Comparison of ENCODE assay signal across 8 cellular contexts in genomic region chr19:35629332-35629633, GRCh38. TPM values are rescaled to one million over a fixed set of nuclear protein-coding genes. Genes with fewer than 3 reads are reported as not detected.
DNase-seq lines count a peak whose midpoint lies in the region; ATAC-seq and TF ChIP-seq lines count a peak whose summit lies in the region.

No MANE protein-coding gene starts in this region.

- H3K27ac Mint-ChIP-seq in chondrocyte (ENCODE audit: unreplicated experiment), result peak overlapping the region; percentile 98
- H3K27ac Mint-ChIP-seq in natural killer cell, result peak overlapping the region; percentile 96 to 97

- H3K9me3 Mint-ChIP-seq in chondrocyte (ENCODE audit: low read depth) (no peaks in the 10 kb centered on the region), natural killer cell (no peaks in the 10 kb centered on the region)

- H3K4me1 Mint-ChIP-seq in chondrocyte (ENCODE audit: low read depth), result peaks cover 20% of the 10 kb centered on the region
- H3K4me1 Mint-ChIP-seq in natural killer cell, result peaks cover 26 to 42% of the 10 kb centered on the region in 2 donors

- intact Hi-C loops in natural killer cell (cut with micrococcal nuclease), result loop anchor here (2.0 kb wide), 1 partner anchor 88 kb away; no protein-coding TSS in a partner anchor

- H3K36me3 Mint-ChIP-seq in chondrocyte (ENCODE audit: low read depth) (peaks cover 24% of the 10 kb centered on the region), natural killer cell (peaks cover 11% of the 10 kb centered on the region)

- DNase-seq in chondrocyte (ENCODE audit: low spot score) (no peak), natural killer cell (no peak), HuH-7 (ENCODE audit: low spot score) (no peak), COLO668 (lab: John Stamatoyannopoulos, UW; ENCODE audit: unreplicated experiment) (no peak), NCI-H2107 treated with DMSO at 0.1 percent for 48 hours (lab: John Stamatoyannopoulos, UW; ENCODE audit: unreplicated experiment) (no peak), SK-N-DZ (ENCODE audit: low spot score) (no peak)

- ATAC-seq in HG03571 (IDR thresholded peaks at IDR 0.05; ENCODE audit: unreplicated experiment) (peak; percentile 6), natural killer cell (no peak)

- no peaks in the 10 kb centered on the region for H3K27me3 Mint-ChIP-seq in chondrocyte (ENCODE audit: low read depth)
- H3K27me3 Mint-ChIP-seq in natural killer cell (ENCODE audit: low read depth in 2 of 2), result no peaks in the 10 kb centered on the region

- H3K27ac ChIP-seq in C4-2B, result peak overlapping the region; percentile 86

- no peak for TF ChIP-seq CTCF in C4-2B (conservative IDR thresholded peaks at IDR 0.05)
- TF ChIP-seq CTCF in chondrocyte (IDR thresholded peaks at IDR 0.05), result no peak
- TF ChIP-seq CTCF in natural killer cell (IDR thresholded peaks at IDR 0.05), result no peak

- H3K4me3 Mint-ChIP-seq in chondrocyte (ENCODE audit: unreplicated experiment) (peak overlapping the region; percentile 77), natural killer cell (peak overlapping the region; percentile 99)

RNA-seq across cellular contexts. Expression of gene RBM42, which starts 0.4 kb away (rescaled TPM):
- 75.4 to 92.2 TPM (median 91.3 TPM) in 3 replicates for total RNA-seq in chondrocyte
- total RNA-seq in natural killer cell, result 10 to 100 TPM; 51.6 to 61.7 (median 58.2) TPM
- 54.8 and 64.4 TPM in 2 replicates for polyA plus RNA-seq in SK-N-DZ (2014; cell fraction: cytosol; rRNA removed)
- polyA plus RNA-seq in SK-N-DZ (2014; cell fraction: nucleus; rRNA removed), result 23.9 and 34.4 TPM in 2 replicates

RNA-seq across cellular contexts. Expression of gene ETV2, which starts 12.3 kb away (rescaled TPM):
- total RNA-seq in chondrocyte (1.5 to 1.7 TPM (median 1.6 TPM) in 3 replicates), natural killer cell (1 to 10 TPM in 1 of 3 donors, under 1 TPM in 2; 0.48 to 2.0 (median 0.87) TPM)
- polyA plus RNA-seq in SK-N-DZ (2014; cell fraction: cytosol; rRNA removed), result 3.5 TPM in 1 of 2 replicates, not detected in the other
- 0.22 and 2.5 TPM in 2 replicates for polyA plus RNA-seq in SK-N-DZ (2014; cell fraction: nucleus; rRNA removed)

RNA-seq across cellular contexts. Expression of gene HAUS5, which starts 16.7 kb away (rescaled TPM):
- total RNA-seq in chondrocyte, result 7.7 to 17.2 TPM (median 8.4 TPM) in 3 replicates
- 10 to 100 TPM; 17.5 to 26.4 (median 21.6) TPM for total RNA-seq in natural killer cell
- 23.9 and 29.3 TPM in 2 replicates for polyA plus RNA-seq in SK-N-DZ (2014; cell fraction: cytosol; rRNA removed)
- polyA plus RNA-seq in SK-N-DZ (2014; cell fraction: nucleus; rRNA removed), result 114 and 129 TPM in 2 replicates

RNA-seq across cellular contexts. Expression of gene COX6B1, which starts 18.8 kb away (rescaled TPM):
- total RNA-seq in chondrocyte, result 266 to 279 TPM (median 268 TPM) in 3 replicates
- total RNA-seq in natural killer cell, result 100 to 1,000 TPM; 213 to 247 (median 215) TPM
- 404 and 474 TPM in 2 replicates for polyA plus RNA-seq in SK-N-DZ (2014; cell fraction: cytosol; rRNA removed)
- 499 and 688 TPM in 2 replicates for polyA plus RNA-seq in SK-N-DZ (2014; cell fraction: nucleus; rRNA removed)

RNA-seq across cellular contexts. Expression of gene UPK1A, which starts 37.0 kb away (rescaled TPM):
- 0.65 TPM in 1 of 3 replicates, not detected in the others for total RNA-seq in chondrocyte
- total RNA-seq in natural killer cell, result not detected
- polyA plus RNA-seq in SK-N-DZ (2014; cell fraction: cytosol; rRNA removed), result not detected in 2 replicates
- not detected in 2 replicates for polyA plus RNA-seq in SK-N-DZ (2014; cell fraction: nucleus; rRNA removed)
